8 cellular contexts compared by ENCODE assay signal in the genomic region with DNA sequence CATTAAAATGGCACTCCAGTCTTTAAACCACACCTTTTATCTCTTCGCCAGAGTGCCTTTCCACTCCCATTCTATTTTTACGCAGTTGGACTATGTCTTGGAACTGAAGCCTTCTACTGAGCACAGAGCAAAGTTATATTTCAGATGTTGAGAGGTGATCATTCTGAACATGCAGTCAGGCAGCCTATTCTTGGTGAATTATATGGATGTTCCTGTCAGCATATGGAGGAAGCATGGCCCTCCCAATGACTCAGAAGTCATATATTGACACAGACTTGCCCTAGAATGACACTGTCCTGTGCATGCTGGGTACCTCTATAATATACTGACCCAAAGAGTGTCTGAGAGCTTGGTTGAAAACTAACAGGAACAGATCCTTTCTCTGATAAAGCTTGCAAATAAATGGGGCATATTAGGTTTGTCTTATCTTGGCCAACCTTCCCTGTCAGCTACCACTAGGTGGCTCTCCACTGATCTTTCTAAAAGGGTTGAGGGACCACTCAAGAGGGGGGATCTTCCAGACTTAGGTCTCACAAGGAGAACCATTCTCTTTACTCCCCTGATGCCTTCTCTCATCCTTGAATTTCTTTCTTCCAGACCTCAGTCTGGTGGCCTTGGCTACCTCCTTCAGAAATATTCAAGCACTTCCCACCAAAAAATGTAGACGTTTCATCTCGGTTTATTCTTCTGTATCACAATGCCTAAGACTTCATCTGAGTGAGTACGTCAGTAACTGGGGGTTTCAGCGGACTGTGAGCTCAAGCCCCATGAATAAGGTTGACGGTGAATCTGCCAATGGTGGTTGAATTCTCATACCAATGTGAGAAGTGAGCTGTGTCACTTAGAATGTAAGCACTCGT. TPM values are rescaled to one million over a fixed set of nuclear protein-coding genes. Genes with fewer than 3 reads are reported as not detected.
DNase-seq lines count a peak whose midpoint lies in the region; ATAC-seq and TF ChIP-seq lines count a peak whose summit lies in the region.

No MANE protein-coding gene starts in this region.

- DNase-seq in Ammon's horn (ENCODE audit: low spot score) (peak; percentile 67), NCI-H2227 (lab: John Stamatoyannopoulos, UW; ENCODE audit: unreplicated experiment) (peak; percentile 55), astrocyte of the spinal cord (ENCODE audit: low read depth, low spot score) (peak; percentile 22), kidney tubule cell (ENCODE audit: low spot score) (peak; percentile 33), transverse colon (no peak)

- peaks cover 0 to 13% (median 4%) of the 10 kb centered on the region in 4 donors for H3K4me1 ChIP-seq in transverse colon

- H3K27ac ChIP-seq in transverse colon: peak overlapping the region; percentile 33 to 66 (median 56)

- TF ChIP-seq CTCF in GM12801 (IDR thresholded peaks at IDR 0.05; ENCODE audit: extremely low read depth, insufficient read length): peak; percentile 5
- peak; percentile 74 for TF ChIP-seq CTCF in astrocyte of the spinal cord (IDR thresholded peaks at IDR 0.05; ENCODE audit: low read depth, low read length)
- peak; percentile 56 to 77 (median 64) for TF ChIP-seq CTCF in transverse colon (IDR thresholded peaks at IDR 0.05)

- H3K27me3 ChIP-seq in transverse colon: no peaks in the 10 kb centered on the region

- no peaks in the 10 kb centered on the region for H3K9me3 ChIP-seq in transverse colon

- ATAC-seq in HG02623 (IDR thresholded peaks at IDR 0.05; ENCODE audit: unreplicated experiment) (peak; percentile 74), HG03439 (IDR thresholded peaks at IDR 0.05; ENCODE audit: unreplicated experiment) (no peak)

- no peak for TF ChIP-seq EP300 in transverse colon (IDR thresholded peaks at IDR 0.05; ENCODE audit: low read depth)

- intact Hi-C loops in transverse colon (cut with DNase I; ENCODE audit: low total_unique reads): loop anchor here (5.0 kb wide), 1 partner anchor 148 kb away; the partner anchor contains the start of gene RWDD3

- no peak overlapping the region for H3K4me3 ChIP-seq in astrocyte of the spinal cord (ENCODE audit: low read depth, low read length)
- no peak overlapping the region for H3K4me3 ChIP-seq in transverse colon

- H3K36me3 ChIP-seq in transverse colon: no peaks in the 10 kb centered on the region

- in situ Hi-C loops in astrocyte of the spinal cord (cut with HindIII; ENCODE audit: low sequenced_read_pairs) (no loop called here), transverse colon (cut with MboI; ENCODE audit: low pct_ligation_motif_present in 1 of 4, low pct_unique_long_range_greater_than_20kb in 1 of 4, low sequenced_read_pairs in 3 of 4) (loop anchor here in 3 of 4 donors (25.0 kb wide), 1 partner anchor 153 kb away; the partner anchor contains the start of gene RWDD3 (in 3 of the 3))

- WGBS in transverse colon (ENCODE audit: low coverage in 1 of 2), 2 donors: 63 to 72% methylated on average over 5 to 8 of the region's 8 CpGs

- peak; percentile 32 for TF ChIP-seq POLR2A in transverse colon (IDR thresholded peaks at IDR 0.05)

RNA-seq across cellular contexts. Expression of gene ALG14, which starts 11.8 kb away (rescaled TPM):
- total RNA-seq in transverse colon: 1 to 10 TPM in 3 of 4 donors, under 1 TPM in 1; 0.40 to 2.3 (median 2.2) TPM

RNA-seq across cellular contexts. Expression of gene TLCD4, which starts 32.6 kb away (rescaled TPM):
- 10 to 100 TPM in 3 of 4 donors, 1 to 10 TPM in 1; 3.4 to 68.8 (median 43.5) TPM for total RNA-seq in transverse colon

Comparison
In these comparisons a context has a peak if more than half of its experiments do, and no peak if none do; other contexts are left out.
1. CTCF ChIP-seq: peak in every context shown above with its lines; median percentile 74 in astrocyte of the spinal cord; 64 in transverse colon; 5 in GM12801.